8 cellular contexts compared by ENCODE assay signal in the genomic region with DNA sequence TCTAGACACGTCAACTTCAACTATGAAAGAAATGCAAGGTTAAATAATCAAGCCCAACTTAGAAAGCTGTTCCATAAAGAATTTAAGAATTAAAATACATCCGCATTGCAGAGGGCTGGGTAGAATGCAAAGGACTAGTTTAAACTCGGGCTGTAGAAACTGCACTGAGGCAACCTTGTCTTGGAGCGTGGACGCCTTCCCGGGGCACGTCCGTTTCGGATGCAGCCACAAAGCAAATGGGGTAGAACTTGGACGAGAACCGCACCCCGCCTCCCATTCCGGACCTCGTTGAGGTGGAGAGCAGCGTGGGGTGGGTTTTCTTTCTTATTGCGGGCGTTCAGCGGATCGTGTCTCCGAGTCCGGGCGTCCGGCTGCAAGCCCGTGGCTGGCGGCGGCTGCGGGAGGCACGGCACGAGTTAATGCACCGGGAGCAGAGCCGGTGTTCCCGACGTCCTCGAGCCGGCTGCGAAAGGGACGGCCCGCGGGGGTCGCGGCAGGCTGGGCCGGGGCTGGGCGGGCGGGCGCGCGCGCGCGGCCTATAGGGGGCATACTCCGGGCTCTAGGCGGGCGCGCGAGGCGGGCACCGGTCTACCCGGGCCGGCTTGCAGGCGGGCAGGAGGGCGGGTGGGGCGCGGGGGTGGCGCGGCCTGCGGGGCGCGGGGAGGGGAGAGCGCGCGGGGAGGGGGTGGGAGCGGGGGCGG. TPM values are rescaled to one million over a fixed set of nuclear protein-coding genes. Genes with fewer than 3 reads are reported as not detected.
DNase-seq lines count a peak whose midpoint lies in the region; ATAC-seq, FAIRE-seq and TF ChIP-seq lines count a peak whose summit lies in the region.

No MANE protein-coding gene starts in this region.

- peaks cover 4% of the 10 kb centered on the region for H3K4me1 ChIP-seq in BE2C

- H3K4me3 ChIP-seq in BE2C (ENCODE audit: low read depth, low read length) (peak overlapping the region; percentile 89), bronchial epithelial cell (ENCODE audit: low read depth, low read length) (peak overlapping the region; percentile 95), kidney epithelial cell (ENCODE audit: low read depth, low read length) (peak overlapping the region; percentile 93)
- H3K4me3 ChIP-seq in Jurkat, Clone E6-1 (ENCODE audit: low read length) = peak overlapping the region; percentile 87

- peak; percentile 78 for DNase-seq in BE2C
- DNase-seq in Jurkat, Clone E6-1 (ENCODE audit: low read depth, low spot score) = no peak
- DNase-seq in bronchial epithelial cell (ENCODE audit: low read depth) = peak; percentile 39
- no peak for DNase-seq in kidney epithelial cell (ENCODE audit: low read depth)
- DNase-seq in stimulated activated CD4-positive, alpha-beta T cell treated with anti-CD3 and anti-CD28 coated beads, Interleukin-15, amount 100 ng/mL, for 1 hour (ENCODE audit: low read depth in 1 of 2, low spot score in 1 of 2) = peak; percentile 37 to 42
- DNase-seq in foreskin melanocyte = no peak

- H3K9me3 ChIP-seq in BE2C = no peaks in the 10 kb centered on the region

- ATAC-seq in GM19372 (IDR thresholded peaks at IDR 0.05; ENCODE audit: low read depth, unreplicated experiment) = peak; percentile 4

- H3K36me3 ChIP-seq in BE2C (no peaks in the 10 kb centered on the region), bronchial epithelial cell (ENCODE audit: control insufficient read depth, insufficient read depth, low read length) (no peaks in the 10 kb centered on the region), kidney epithelial cell (ENCODE audit: control insufficient read depth, insufficient read depth, low read length) (no peaks in the 10 kb centered on the region)

- peak overlapping the region; percentile 64 for H3K27ac ChIP-seq in VCaP

- no peaks in the 10 kb centered on the region for H3K27me3 ChIP-seq in BE2C
- no peaks in the 10 kb centered on the region for H3K27me3 ChIP-seq in bronchial epithelial cell (ENCODE audit: control insufficient read depth, insufficient read depth, low read length)
- no peaks in the 10 kb centered on the region for H3K27me3 ChIP-seq in kidney epithelial cell (ENCODE audit: control insufficient read depth, insufficient read depth, low read length)

- TF ChIP-seq CTCF in BE2C (IDR thresholded peaks at IDR 0.05; ENCODE audit: low read depth, low read length) (no peak), VCaP (conservative IDR thresholded peaks at IDR 0.05) (no peak; the same call in 1 of the 2 replicates), bronchial epithelial cell (IDR thresholded peaks at IDR 0.05; ENCODE audit: insufficient read depth, low read length, severe bottlenecking) (peak; percentile 3), kidney epithelial cell (IDR thresholded peaks at IDR 0.05; ENCODE audit: insufficient read depth, low read length, poor library complexity, severe bottlenecking) (no peak)

- FAIRE-seq in bronchial epithelial cell (lab: Jason Lieb, UNC) = no peak

RNA-seq across cellular contexts. Expression of a gene that starts 2.0 kb away (rescaled TPM):
- polyA plus RNA-seq in BE2C (2012; ENCODE audit: insufficient read depth, insufficient read length, low read depth) = 32.0 TPM
- polyA plus RNA-seq in Jurkat, Clone E6-1 (2012; ENCODE audit: insufficient read depth, insufficient read length) = 35.4 TPM
- total RNA-seq in bronchial epithelial cell (29.2 and 40.5 TPM in 2 replicates), kidney epithelial cell (13.1 and 15.2 TPM in 2 replicates)

Comparison
In these comparisons a context has a peak if more than half of its experiments do, and no peak if none do; other contexts are left out.
1. DNase-seq: peak in BE2C (single experiment), bronchial epithelial cell (single experiment) and stimulated activated CD4-positive, alpha-beta T cell treated with anti-CD3 and anti-CD28 coated beads, Interleukin-15, amount 100 ng/mL, for 1 hour (2 of 2); none in Jurkat, Clone E6-1 (single experiment), kidney epithelial cell (single experiment) and foreskin melanocyte (single experiment).
2. Peak in every context shown above with its lines, with median percentiles within 50 percentile points of each other: H3K4me3 ChIP-seq.